Comparison of ENCODE assay signal across 1 cellular context in the genomic region with DNA sequence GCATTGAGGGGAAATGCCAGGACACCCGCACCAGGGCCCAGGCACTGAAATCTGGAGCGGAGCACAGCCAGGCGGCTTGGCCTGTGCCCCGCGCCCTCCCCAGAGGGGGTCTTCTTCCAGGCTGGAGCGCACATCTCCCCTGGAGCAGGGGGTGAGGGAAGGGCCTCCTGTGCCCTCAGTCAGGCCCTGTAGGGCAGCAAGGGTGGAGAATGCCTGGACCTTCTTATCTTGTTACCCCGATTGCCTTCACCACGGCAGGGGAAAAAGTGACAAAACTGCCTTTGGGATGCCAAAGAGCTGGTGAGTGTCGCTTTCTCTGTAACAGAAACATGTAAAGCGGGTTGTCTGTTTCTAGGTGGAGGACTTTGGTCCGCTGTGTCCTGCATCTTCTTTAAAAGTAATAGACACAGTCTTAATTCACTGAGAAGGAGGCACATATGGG.
A peak's percentile ranks its signal among the peaks of the same experiment; 100 is the strongest.
TF ChIP-seq lines count a peak whose summit lies in the region.

No MANE protein-coding gene starts in this region.

TF ChIP-seq in HepG2, 621 proteins besides CTCF, POLR2A, EP300 and RAD21:
- TF ChIP-seq CHCHD3 (CRISPR knock-in tag; IDR thresholded peaks at IDR 0.05), result 0 out of 2 replicates have a peak, but pooled peaks have one; percentile 4
- 0 out of 2 replicates have a peak, but pooled peaks have one; percentile 22 for TF ChIP-seq HES4 (CRISPR knock-in tag; IDR thresholded peaks at IDR 0.05; ENCODE audit: borderline replicate concordance)
- TF ChIP-seq RNF2 (conservative IDR thresholded peaks at IDR 0.05; ENCODE audit: low read depth), result no peak
- TF ChIP-seq ZNF501 (CRISPR knock-in tag; IDR thresholded peaks at IDR 0.05), result peak; percentile 67; the same call in 1 of the 2 replicates
- TF ChIP-seq, protein P1, sequence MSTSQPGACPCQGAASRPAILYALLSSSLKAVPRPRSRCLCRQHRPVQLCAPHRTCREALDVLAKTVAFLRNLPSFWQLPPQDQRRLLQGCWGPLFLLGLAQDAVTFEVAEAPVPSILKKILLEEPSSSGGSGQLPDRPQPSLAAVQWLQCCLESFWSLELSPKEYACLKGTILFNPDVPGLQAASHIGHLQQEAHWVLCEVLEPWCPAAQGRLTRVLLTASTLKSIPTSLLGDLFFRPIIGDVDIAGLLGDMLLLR (CRISPR knock-in tag; IDR thresholded peaks at IDR 0.05), result peak; percentile 15; the same call in 1 of the 2 replicates
- TF ChIP-seq ARID2 (CRISPR knock-in tag; IDR thresholded peaks at IDR 0.05; ENCODE audit: borderline replicate concordance), result 0 out of 2 replicates have a peak, but pooled peaks have one; percentile 44
- TF ChIP-seq ZNF598 (CRISPR knock-in tag; IDR thresholded peaks at IDR 0.05; ENCODE audit: borderline replicate concordance), result 0 out of 2 replicates have a peak, but pooled peaks have one; percentile 15
- peak; percentile 1; the same call in 1 of the 2 replicates for TF ChIP-seq ZFX (CRISPR knock-in tag; IDR thresholded peaks at IDR 0.05; ENCODE audit: low read depth)
- TF ChIP-seq EZH2 (conservative IDR thresholded peaks at IDR 0.05; ENCODE audit: low read depth, low read length), result peak; percentile 97; the same call in 1 of the 2 replicates
- TF ChIP-seq, protein P2, sequence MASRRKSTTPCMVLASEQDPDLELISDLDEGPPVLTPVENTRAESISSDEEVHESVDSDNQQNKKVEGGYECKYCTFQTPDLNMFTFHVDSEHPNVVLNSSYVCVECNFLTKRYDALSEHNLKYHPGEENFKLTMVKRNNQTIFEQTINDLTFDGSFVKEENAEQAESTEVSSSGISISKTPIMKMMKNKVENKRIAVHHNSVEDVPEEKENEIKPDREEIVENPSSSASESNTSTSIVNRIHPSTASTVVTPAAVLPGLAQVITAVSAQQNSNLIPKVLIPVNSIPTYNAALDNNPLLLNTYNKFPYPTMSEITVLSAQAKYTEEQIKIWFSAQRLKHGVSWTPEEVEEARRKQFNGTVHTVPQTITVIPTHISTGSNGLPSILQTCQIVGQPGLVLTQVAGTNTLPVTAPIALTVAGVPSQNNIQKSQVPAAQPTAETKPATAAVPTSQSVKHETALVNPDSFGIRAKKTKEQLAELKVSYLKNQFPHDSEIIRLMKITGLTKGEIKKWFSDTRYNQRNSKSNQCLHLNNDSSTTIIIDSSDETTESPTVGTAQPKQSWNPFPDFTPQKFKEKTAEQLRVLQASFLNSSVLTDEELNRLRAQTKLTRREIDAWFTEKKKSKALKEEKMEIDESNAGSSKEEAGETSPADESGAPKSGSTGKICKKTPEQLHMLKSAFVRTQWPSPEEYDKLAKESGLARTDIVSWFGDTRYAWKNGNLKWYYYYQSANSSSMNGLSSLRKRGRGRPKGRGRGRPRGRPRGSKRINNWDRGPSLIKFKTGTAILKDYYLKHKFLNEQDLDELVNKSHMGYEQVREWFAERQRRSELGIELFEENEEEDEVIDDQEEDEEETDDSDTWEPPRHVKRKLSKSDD (CRISPR knock-in tag; IDR thresholded peaks at IDR 0.05; ENCODE audit: low read depth), result no peak
- 0 out of 2 replicates have a peak, but pooled peaks have one; percentile 11 for TF ChIP-seq ZNF33B (CRISPR knock-in tag; IDR thresholded peaks at IDR 0.05)
- TF ChIP-seq, protein P3, sequence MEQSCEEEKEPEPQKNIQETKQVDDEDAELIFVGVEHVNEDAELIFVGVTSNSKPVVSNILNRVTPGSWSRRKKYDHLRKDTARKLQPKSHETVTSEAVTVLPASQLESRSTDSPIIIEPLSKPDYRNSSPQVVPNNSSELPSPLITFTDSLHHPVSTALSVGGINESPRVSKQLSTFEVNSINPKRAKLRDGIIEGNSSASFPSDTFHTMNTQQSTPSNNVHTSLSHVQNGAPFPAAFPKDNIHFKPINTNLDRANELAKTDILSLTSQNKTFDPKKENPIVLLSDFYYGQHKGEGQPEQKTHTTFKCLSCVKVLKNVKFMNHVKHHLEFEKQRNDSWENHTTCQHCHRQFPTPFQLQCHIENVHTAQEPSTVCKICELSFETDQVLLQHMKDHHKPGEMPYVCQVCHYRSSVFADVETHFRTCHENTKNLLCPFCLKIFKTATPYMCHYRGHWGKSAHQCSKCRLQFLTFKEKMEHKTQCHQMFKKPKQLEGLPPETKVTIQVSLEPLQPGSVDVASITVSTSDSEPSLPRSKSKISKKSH (CRISPR knock-in tag; IDR thresholded peaks at IDR 0.05; ENCODE audit: borderline replicate concordance), result peak; percentile 46; the same call in 1 of the 2 replicates
- no peak for TF ChIP-seq KLF15 (CRISPR knock-in tag; IDR thresholded peaks at IDR 0.05; ENCODE audit: borderline replicate concordance)
- no peak for TF ChIP-seq ZNF749 (CRISPR knock-in tag; IDR thresholded peaks at IDR 0.05; ENCODE audit: borderline replicate concordance)
- TF ChIP-seq, protein P4, sequence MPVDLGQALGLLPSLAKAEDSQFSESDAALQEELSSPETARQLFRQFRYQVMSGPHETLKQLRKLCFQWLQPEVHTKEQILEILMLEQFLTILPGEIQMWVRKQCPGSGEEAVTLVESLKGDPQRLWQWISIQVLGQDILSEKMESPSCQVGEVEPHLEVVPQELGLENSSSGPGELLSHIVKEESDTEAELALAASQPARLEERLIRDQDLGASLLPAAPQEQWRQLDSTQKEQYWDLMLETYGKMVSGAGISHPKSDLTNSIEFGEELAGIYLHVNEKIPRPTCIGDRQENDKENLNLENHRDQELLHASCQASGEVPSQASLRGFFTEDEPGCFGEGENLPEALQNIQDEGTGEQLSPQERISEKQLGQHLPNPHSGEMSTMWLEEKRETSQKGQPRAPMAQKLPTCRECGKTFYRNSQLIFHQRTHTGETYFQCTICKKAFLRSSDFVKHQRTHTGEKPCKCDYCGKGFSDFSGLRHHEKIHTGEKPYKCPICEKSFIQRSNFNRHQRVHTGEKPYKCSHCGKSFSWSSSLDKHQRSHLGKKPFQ (CRISPR knock-in tag; IDR thresholded peaks at IDR 0.05; ENCODE audit: insufficient replicate concordance), result no peak
- TF ChIP-seq, protein P5, sequence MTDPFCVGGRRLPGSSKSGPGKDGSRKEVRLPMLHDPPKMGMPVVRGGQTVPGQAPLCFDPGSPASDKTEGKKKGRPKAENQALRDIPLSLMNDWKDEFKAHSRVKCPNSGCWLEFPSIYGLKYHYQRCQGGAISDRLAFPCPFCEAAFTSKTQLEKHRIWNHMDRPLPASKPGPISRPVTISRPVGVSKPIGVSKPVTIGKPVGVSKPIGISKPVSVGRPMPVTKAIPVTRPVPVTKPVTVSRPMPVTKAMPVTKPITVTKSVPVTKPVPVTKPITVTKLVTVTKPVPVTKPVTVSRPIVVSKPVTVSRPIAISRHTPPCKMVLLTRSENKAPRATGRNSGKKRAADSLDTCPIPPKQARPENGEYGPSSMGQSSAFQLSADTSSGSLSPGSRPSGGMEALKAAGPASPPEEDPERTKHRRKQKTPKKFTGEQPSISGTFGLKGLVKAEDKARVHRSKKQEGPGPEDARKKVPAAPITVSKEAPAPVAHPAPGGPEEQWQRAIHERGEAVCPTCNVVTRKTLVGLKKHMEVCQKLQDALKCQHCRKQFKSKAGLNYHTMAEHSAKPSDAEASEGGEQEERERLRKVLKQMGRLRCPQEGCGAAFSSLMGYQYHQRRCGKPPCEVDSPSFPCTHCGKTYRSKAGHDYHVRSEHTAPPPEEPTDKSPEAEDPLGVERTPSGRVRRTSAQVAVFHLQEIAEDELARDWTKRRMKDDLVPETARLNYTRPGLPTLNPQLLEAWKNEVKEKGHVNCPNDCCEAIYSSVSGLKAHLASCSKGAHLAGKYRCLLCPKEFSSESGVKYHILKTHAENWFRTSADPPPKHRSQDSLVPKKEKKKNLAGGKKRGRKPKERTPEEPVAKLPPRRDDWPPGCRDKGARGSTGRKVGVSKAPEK (CRISPR knock-in tag; IDR thresholded peaks at IDR 0.05; ENCODE audit: borderline replicate concordance), result 0 out of 2 replicates have a peak, but pooled peaks have one; percentile 27
- 0 out of 2 replicates have a peak, but pooled peaks have one; percentile 23 for TF ChIP-seq ZNF563 (CRISPR knock-in tag; IDR thresholded peaks at IDR 0.05)
- TF ChIP-seq TBL1XR1 (IDR thresholded peaks at IDR 0.05; ENCODE audit: borderline replicate concordance, low read length, partially characterized antibody), result no peak
- TF ChIP-seq FOXC1 (CRISPR knock-in tag; IDR thresholded peaks at IDR 0.05; ENCODE audit: borderline replicate concordance), result peak; percentile 10; the same call in 1 of the 2 replicates
- TF ChIP-seq SRY (CRISPR knock-in tag; IDR thresholded peaks at IDR 0.05), result 0 out of 2 replicates have a peak, but pooled peaks have one; percentile 10
- 0 out of 2 replicates have a peak, but pooled peaks have one; percentile 27 for TF ChIP-seq CBX2 (IDR thresholded peaks at IDR 0.05; ENCODE audit: low read depth, low read length)
- TF ChIP-seq CBX2 (CRISPR knock-in tag; IDR thresholded peaks at IDR 0.05; ENCODE audit: low read depth), result no peak
- TF ChIP-seq FOSL2 (CRISPR knock-in tag; IDR thresholded peaks at IDR 0.05), result no peak
- TF ChIP-seq, protein P6, sequence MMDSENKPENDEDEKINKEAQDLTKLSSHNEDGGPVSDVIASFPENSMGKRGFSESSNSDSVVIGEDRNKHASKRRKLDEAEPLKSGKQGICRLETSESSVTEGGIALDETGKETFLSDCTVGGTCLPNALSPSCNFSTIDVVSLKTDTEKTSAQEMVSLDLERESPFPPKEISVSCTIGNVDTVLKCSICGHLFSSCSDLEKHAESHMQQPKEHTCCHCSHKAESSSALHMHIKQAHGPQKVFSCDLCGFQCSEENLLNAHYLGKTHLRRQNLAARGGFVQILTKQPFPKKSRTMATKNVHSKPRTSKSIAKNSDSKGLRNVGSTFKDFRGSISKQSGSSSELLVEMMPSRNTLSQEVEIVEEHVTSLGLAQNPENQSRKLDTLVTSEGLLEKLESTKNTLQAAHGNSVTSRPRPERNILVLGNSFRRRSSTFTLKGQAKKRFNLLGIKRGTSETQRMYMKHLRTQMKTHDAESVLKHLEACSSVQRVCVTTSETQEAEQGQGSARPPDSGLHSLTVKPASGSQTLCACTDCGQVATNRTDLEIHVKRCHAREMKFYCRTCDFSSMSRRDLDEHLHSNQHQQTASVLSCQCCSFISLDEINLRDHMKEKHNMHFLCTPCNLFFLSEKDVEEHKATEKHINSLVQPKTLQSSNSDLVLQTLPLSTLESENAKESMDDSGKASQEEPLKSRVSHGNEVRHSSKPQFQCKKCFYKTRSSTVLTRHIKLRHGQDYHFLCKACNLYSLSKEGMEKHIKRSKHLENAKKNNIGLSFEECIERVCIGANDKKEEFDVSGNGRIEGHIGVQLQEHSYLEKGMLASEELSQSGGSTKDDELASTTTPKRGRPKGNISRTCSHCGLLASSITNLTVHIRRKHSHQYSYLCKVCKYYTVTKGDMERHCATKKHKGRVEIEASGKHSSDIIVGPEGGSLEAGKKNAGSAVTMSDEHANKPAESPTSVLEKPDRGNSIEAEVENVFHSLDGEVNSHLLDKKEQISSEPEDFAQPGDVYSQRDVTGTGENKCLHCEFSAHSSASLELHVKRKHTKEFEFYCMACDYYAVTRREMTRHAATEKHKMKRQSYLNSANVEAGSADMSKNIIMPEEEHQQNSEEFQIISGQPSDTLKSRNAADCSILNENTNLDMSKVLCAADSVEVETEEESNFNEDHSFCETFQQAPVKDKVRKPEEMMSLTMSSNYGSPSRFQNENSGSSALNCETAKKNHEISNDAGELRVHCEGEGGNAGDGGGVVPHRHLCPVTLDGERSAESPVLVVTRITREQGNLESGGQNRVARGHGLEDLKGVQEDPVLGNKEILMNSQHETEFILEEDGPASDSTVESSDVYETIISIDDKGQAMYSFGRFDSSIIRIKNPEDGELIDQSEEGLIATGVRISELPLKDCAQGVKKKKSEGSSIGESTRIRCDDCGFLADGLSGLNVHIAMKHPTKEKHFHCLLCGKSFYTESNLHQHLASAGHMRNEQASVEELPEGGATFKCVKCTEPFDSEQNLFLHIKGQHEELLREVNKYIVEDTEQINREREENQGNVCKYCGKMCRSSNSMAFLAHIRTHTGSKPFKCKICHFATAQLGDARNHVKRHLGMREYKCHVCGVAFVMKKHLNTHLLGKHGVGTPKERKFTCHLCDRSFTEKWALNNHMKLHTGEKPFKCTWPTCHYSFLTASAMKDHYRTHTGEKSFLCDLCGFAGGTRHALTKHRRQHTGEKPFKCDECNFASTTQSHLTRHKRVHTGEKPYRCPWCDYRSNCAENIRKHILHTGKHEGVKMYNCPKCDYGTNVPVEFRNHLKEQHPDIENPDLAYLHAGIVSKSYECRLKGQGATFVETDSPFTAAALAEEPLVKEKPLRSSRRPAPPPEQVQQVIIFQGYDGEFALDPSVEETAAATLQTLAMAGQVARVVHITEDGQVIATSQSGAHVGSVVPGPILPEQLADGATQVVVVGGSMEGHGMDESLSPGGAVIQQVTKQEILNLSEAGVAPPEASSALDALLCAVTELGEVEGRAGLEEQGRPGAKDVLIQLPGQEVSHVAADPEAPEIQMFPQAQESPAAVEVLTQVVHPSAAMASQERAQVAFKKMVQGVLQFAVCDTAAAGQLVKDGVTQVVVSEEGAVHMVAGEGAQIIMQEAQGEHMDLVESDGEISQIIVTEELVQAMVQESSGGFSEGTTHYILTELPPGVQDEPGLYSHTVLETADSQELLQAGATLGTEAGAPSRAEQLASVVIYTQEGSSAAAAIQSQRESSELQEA (CRISPR knock-in tag; IDR thresholded peaks at IDR 0.05; ENCODE audit: not compliant biosample characterization), result peak; percentile 19
